Comparison of ENCODE assay signal across 1 cellular context in genomic region chr10:96846926-96847325, GRCh38.
TF ChIP-seq lines count a peak whose summit lies in the region.

No MANE protein-coding gene starts in this region.

TF ChIP-seq in WTC11, 78 proteins besides CTCF, POLR2A, EP300 and RAD21 (continued from another document):
- TF ChIP-seq E2F5 (CRISPR knock-in tag; IDR thresholded peaks at IDR 0.05) (no peak), ZMAT4 (CRISPR knock-in tag; IDR thresholded peaks at IDR 0.05) (no peak)
TF ChIP-seq in WTC11: peak in this region for 0.
